ENCODE assay signal across 21 cellular contexts in the genomic region with DNA sequence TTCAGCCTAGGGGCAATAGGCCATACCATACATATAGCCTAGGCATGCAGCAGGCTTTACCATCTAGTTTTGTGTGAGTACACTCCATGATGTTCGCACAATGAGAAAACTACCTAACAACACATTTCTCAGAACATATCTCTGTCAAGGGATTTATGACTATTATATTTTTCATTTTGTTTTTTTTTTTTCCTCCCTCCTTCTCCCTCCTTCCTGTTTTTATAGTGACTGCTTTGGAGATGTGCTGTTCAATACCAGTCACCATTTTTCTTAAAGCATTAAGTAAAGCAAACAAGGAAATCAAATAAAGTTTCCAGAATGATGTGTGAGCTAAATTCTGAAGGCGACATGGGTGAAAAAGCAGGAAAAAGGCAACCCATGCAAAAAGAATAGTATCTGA.
"Had no signal": no experiment of that assay in that cellular context is flagged by ENCODE, and none has a peak within 500 bp of the region (broad histone marks: within the 10 kb centered on the region; RNA-seq: fewer than 3 reads in every experiment).

No MANE protein-coding gene starts in this region.

- DNase-seq: activated CD4-positive, alpha-beta T cell treated with anti-CD3 and anti-CD28 coated beads for 48 hours; activated CD4-positive, alpha-beta T cell treated with anti-CD3 and anti-CD28 coated beads, Interleukin-2, amount 50 U/mL, for 4 hours; activated CD4-positive, CD25-positive, alpha-beta regulatory T cell treated with anti-CD3 and anti-CD28 coated beads, Interleukin-2, amount 50 U/mL, for 72 hours; activated CD8-positive, alpha-beta memory T cell treated with anti-CD3 and anti-CD28 coated beads, Interleukin-2, amount 50 U/mL, for 48 hours; activated CD8-positive, alpha-beta T cell treated with anti-CD3 and anti-CD28 coated beads, Interleukin-2, amount 10 ng/mL, durations not matched to agents 7 days and 5 days; activated effector memory CD4-positive, alpha-beta T cell treated with Interleukin-2 at 50 U/mL for 16 hours; activated naive CD4-positive, alpha-beta T cell; activated T-cell treated with anti-CD3 and anti-CD28 coated beads, Interleukin-2, amount 50 U/mL, for 1 hour; central memory CD4-positive, alpha-beta T cell; MM.1S; NCI-H1105 treated with DMSO at 0.1 percent for 48 hours; NCI-H1436 treated with DMSO at 0.1 percent for 48 hours; NCI-H1930; NCI-H2171; NCI-H2227 treated with DMSO at 0.1 percent for 48 hours; NCI-H526; NCI-H774; SIG-M5; T-helper 17 cell; T-helper 9 cell had no signal

- ATAC-seq: activated CD8-positive, alpha-beta T cell treated with anti-CD3 and anti-CD28 coated beads, Interleukin-2, amount 10 ng/mL, durations not matched to agents 7 days and 5 days; T-helper 17 cell; WTC11 had no signal
